ENCODE assay signal across 1 cellular context in the genomic region with DNA sequence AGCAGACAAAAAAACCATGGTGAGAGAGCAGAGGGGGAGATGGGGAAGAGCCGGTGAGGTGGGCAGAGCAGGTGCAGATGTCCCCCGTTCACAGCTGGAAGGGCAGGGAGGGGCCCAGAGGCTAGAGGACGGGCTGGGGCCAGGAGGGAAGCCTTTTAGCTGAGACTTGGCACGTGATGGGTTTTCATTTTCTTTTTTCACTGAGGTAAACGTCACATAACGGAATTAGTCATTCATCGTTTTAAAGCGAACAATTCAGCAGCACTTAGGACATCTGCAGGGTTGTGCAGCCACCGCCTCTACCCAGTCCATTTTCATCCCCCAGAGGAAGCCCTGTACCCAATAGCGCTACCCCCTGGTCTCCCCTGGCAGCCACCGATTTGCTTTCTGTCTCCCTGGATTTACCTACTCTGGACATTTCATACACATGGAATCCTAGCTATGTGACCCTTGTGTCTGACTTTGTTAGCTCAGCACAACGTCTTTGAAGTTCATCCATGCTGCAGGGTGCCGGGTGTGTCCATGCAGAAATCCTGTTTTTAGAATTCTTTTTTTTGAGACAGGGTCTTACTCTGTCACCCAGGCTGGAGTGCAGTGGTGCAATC.
TF ChIP-seq lines count a peak whose summit lies in the region.

No MANE protein-coding gene starts in this region.

TF ChIP-seq in GM12878, 131 proteins besides CTCF, POLR2A, EP300 and RAD21 (continues in another document):
- peak; percentile 51; the same call in 1 of the 2 replicates for TF ChIP-seq JUNB (IDR thresholded peaks at IDR 0.05)
- TF ChIP-seq SMC3 (IDR thresholded peaks at IDR 0.05; ENCODE audit: borderline replicate concordance, low read length): peak; percentile 39; the same call in 1 of the 2 replicates
- TF ChIP-seq ASH2L (IDR thresholded peaks at IDR 0.05; ENCODE audit: borderline replicate concordance, low read depth): peak; percentile 23; the same call in 1 of the 2 replicates
- no peak for TF ChIP-seq HDAC6 (IDR thresholded peaks at IDR 0.05; ENCODE audit: unreplicated experiment)
- TF ChIP-seq EED (IDR thresholded peaks at IDR 0.05; ENCODE audit: low read depth): peak; percentile 75
- peak; percentile 60 for TF ChIP-seq IKZF1 (conservative IDR thresholded peaks at IDR 0.05)
- no peak for TF ChIP-seq ZNF274 (IDR thresholded peaks at IDR 0.05; ENCODE audit: insufficient read depth, insufficient read length)
- TF ChIP-seq RUNX3 (IDR thresholded peaks at IDR 0.05; ENCODE audit: low read length): peak; percentile 50; the same call in 1 of the 2 replicates
- no peak for TF ChIP-seq KDM1A (IDR thresholded peaks at IDR 0.05; ENCODE audit: borderline replicate concordance)
- no peak for TF ChIP-seq MYB (IDR thresholded peaks at IDR 0.05; ENCODE audit: borderline replicate concordance, low read depth, low read length)
- TF ChIP-seq, protein P1, sequence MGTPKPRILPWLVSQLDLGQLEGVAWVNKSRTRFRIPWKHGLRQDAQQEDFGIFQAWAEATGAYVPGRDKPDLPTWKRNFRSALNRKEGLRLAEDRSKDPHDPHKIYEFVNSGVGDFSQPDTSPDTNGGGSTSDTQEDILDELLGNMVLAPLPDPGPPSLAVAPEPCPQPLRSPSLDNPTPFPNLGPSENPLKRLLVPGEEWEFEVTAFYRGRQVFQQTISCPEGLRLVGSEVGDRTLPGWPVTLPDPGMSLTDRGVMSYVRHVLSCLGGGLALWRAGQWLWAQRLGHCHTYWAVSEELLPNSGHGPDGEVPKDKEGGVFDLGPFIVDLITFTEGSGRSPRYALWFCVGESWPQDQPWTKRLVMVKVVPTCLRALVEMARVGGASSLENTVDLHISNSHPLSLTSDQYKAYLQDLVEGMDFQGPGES (IDR thresholded peaks at IDR 0.05): no peak
- TF ChIP-seq, protein P2, sequence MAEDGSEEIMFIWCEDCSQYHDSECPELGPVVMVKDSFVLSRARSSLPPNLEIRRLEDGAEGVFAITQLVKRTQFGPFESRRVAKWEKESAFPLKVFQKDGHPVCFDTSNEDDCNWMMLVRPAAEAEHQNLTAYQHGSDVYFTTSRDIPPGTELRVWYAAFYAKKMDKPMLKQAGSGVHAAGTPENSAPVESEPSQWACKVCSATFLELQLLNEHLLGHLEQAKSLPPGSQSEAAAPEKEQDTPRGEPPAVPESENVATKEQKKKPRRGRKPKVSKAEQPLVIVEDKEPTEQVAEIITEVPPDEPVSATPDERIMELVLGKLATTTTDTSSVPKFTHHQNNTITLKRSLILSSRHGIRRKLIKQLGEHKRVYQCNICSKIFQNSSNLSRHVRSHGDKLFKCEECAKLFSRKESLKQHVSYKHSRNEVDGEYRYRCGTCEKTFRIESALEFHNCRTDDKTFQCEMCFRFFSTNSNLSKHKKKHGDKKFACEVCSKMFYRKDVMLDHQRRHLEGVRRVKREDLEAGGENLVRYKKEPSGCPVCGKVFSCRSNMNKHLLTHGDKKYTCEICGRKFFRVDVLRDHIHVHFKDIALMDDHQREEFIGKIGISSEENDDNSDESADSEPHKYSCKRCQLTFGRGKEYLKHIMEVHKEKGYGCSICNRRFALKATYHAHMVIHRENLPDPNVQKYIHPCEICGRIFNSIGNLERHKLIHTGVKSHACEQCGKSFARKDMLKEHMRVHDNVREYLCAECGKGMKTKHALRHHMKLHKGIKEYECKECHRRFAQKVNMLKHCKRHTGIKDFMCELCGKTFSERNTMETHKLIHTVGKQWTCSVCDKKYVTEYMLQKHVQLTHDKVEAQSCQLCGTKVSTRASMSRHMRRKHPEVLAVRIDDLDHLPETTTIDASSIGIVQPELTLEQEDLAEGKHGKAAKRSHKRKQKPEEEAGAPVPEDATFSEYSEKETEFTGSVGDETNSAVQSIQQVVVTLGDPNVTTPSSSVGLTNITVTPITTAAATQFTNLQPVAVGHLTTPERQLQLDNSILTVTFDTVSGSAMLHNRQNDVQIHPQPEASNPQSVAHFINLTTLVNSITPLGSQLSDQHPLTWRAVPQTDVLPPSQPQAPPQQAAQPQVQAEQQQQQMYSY (CRISPR knock-in tag; IDR thresholded peaks at IDR 0.05): no peak
- no peak for TF ChIP-seq NR2C2 (IDR thresholded peaks at IDR 0.05; ENCODE audit: borderline replicate concordance, control insufficient read depth, insufficient read length, low read depth)
- TF ChIP-seq CREB1 (IDR thresholded peaks at IDR 0.05; ENCODE audit: low read depth): peak; percentile 76
- TF ChIP-seq CBFB (IDR thresholded peaks at IDR 0.05; ENCODE audit: low read depth): no peak
- TF ChIP-seq ZSCAN29 (IDR thresholded peaks at IDR 0.05): no peak
- no peak; the same call in 1 of the 2 replicates for TF ChIP-seq RB1 (IDR thresholded peaks at IDR 0.05; ENCODE audit: borderline replicate concordance)
- TF ChIP-seq, protein P3, sequence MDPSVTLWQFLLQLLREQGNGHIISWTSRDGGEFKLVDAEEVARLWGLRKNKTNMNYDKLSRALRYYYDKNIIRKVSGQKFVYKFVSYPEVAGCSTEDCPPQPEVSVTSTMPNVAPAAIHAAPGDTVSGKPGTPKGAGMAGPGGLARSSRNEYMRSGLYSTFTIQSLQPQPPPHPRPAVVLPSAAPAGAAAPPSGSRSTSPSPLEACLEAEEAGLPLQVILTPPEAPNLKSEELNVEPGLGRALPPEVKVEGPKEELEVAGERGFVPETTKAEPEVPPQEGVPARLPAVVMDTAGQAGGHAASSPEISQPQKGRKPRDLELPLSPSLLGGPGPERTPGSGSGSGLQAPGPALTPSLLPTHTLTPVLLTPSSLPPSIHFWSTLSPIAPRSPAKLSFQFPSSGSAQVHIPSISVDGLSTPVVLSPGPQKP (IDR thresholded peaks at IDR 0.05; ENCODE audit: low read depth, low read length): no peak
- TF ChIP-seq GATAD2B (conservative IDR thresholded peaks at IDR 0.05; ENCODE audit: low read depth): no peak
- 0 out of 3 replicates have a peak, but pooled peaks have one; percentile 37 for TF ChIP-seq POU2F2 (IDR thresholded peaks at IDR 0.05; ENCODE audit: borderline replicate concordance, low read depth, low read length)
- TF ChIP-seq, protein P4, sequence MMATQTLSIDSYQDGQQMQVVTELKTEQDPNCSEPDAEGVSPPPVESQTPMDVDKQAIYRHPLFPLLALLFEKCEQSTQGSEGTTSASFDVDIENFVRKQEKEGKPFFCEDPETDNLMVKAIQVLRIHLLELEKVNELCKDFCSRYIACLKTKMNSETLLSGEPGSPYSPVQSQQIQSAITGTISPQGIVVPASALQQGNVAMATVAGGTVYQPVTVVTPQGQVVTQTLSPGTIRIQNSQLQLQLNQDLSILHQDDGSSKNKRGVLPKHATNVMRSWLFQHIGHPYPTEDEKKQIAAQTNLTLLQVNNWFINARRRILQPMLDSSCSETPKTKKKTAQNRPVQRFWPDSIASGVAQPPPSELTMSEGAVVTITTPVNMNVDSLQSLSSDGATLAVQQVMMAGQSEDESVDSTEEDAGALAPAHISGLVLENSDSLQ (IDR thresholded peaks at IDR 0.05): no peak
- TF ChIP-seq ATF7 (IDR thresholded peaks at IDR 0.05; ENCODE audit: low read depth): peak; percentile 77
- no peak for TF ChIP-seq HDAC2 (IDR thresholded peaks at IDR 0.05)
- 0 out of 4 replicates have a peak, but pooled peaks of 1 of the 2 experiments have one; percentile 11 for TF ChIP-seq SRF (IDR thresholded peaks at IDR 0.05; ENCODE audit: low read depth in 2 of 2, low read length in 2 of 2)
- TF ChIP-seq, protein P5, sequence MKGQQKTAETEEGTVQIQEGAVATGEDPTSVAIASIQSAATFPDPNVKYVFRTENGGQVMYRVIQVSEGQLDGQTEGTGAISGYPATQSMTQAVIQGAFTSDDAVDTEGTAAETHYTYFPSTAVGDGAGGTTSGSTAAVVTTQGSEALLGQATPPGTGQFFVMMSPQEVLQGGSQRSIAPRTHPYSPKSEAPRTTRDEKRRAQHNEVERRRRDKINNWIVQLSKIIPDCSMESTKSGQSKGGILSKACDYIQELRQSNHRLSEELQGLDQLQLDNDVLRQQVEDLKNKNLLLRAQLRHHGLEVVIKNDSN (IDR thresholded peaks at IDR 0.05; ENCODE audit: borderline replicate concordance, extremely low read length, insufficient read depth, low read depth, low read length): peak; percentile 71
- TF ChIP-seq, protein P6, sequence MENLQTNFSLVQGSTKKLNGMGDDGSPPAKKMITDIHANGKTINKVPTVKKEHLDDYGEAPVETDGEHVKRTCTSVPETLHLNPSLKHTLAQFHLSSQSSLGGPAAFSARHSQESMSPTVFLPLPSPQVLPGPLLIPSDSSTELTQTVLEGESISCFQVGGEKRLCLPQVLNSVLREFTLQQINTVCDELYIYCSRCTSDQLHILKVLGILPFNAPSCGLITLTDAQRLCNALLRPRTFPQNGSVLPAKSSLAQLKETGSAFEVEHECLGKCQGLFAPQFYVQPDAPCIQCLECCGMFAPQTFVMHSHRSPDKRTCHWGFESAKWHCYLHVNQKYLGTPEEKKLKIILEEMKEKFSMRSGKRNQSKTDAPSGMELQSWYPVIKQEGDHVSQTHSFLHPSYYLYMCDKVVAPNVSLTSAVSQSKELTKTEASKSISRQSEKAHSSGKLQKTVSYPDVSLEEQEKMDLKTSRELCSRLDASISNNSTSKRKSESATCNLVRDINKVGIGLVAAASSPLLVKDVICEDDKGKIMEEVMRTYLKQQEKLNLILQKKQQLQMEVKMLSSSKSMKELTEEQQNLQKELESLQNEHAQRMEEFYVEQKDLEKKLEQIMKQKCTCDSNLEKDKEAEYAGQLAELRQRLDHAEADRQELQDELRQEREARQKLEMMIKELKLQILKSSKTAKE (IDR thresholded peaks at IDR 0.05; ENCODE audit: low read depth, poor library complexity, severe bottlenecking): no peak
- TF ChIP-seq, protein P7, sequence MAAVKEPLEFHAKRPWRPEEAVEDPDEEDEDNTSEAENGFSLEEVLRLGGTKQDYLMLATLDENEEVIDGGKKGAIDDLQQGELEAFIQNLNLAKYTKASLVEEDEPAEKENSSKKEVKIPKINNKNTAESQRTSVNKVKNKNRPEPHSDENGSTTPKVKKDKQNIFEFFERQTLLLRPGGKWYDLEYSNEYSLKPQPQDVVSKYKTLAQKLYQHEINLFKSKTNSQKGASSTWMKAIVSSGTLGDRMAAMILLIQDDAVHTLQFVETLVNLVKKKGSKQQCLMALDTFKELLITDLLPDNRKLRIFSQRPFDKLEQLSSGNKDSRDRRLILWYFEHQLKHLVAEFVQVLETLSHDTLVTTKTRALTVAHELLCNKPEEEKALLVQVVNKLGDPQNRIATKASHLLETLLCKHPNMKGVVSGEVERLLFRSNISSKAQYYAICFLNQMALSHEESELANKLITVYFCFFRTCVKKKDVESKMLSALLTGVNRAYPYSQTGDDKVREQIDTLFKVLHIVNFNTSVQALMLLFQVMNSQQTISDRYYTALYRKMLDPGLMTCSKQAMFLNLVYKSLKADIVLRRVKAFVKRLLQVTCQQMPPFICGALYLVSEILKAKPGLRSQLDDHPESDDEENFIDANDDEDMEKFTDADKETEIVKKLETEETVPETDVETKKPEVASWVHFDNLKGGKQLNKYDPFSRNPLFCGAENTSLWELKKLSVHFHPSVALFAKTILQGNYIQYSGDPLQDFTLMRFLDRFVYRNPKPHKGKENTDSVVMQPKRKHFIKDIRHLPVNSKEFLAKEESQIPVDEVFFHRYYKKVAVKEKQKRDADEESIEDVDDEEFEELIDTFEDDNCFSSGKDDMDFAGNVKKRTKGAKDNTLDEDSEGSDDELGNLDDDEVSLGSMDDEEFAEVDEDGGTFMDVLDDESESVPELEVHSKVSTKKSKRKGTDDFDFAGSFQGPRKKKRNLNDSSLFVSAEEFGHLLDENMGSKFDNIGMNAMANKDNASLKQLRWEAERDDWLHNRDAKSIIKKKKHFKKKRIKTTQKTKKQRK (IDR thresholded peaks at IDR 0.05; ENCODE audit: low read depth, low read length): no peak
- no peak for TF ChIP-seq SP1 (IDR thresholded peaks at IDR 0.05; ENCODE audit: low read depth, low read length)
- TF ChIP-seq NBN (IDR thresholded peaks at IDR 0.05): no peak; the same call in 1 of the 2 replicates
- TF ChIP-seq ZNF384 (IDR thresholded peaks at IDR 0.05; ENCODE audit: borderline replicate concordance, low read depth, low read length): no peak
- TF ChIP-seq, protein P8, sequence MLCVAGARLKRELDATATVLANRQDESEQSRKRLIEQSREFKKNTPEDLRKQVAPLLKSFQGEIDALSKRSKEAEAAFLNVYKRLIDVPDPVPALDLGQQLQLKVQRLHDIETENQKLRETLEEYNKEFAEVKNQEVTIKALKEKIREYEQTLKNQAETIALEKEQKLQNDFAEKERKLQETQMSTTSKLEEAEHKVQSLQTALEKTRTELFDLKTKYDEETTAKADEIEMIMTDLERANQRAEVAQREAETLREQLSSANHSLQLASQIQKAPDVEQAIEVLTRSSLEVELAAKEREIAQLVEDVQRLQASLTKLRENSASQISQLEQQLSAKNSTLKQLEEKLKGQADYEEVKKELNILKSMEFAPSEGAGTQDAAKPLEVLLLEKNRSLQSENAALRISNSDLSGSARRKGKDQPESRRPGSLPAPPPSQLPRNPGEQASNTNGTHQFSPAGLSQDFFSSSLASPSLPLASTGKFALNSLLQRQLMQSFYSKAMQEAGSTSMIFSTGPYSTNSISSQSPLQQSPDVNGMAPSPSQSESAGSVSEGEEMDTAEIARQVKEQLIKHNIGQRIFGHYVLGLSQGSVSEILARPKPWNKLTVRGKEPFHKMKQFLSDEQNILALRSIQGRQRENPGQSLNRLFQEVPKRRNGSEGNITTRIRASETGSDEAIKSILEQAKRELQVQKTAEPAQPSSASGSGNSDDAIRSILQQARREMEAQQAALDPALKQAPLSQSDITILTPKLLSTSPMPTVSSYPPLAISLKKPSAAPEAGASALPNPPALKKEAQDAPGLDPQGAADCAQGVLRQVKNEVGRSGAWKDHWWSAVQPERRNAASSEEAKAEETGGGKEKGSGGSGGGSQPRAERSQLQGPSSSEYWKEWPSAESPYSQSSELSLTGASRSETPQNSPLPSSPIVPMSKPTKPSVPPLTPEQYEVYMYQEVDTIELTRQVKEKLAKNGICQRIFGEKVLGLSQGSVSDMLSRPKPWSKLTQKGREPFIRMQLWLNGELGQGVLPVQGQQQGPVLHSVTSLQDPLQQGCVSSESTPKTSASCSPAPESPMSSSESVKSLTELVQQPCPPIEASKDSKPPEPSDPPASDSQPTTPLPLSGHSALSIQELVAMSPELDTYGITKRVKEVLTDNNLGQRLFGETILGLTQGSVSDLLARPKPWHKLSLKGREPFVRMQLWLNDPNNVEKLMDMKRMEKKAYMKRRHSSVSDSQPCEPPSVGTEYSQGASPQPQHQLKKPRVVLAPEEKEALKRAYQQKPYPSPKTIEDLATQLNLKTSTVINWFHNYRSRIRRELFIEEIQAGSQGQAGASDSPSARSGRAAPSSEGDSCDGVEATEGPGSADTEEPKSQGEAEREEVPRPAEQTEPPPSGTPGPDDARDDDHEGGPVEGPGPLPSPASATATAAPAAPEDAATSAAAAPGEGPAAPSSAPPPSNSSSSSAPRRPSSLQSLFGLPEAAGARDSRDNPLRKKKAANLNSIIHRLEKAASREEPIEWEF (IDR thresholded peaks at IDR 0.05; ENCODE audit: insufficient replicate concordance, low read depth, low read length): no peak
- no peak for TF ChIP-seq NFXL1 (IDR thresholded peaks at IDR 0.05; ENCODE audit: borderline replicate concordance)
- TF ChIP-seq WRNIP1 (IDR thresholded peaks at IDR 0.05; ENCODE audit: borderline replicate concordance, low read depth, low read length): no peak
- TF ChIP-seq, protein P9, sequence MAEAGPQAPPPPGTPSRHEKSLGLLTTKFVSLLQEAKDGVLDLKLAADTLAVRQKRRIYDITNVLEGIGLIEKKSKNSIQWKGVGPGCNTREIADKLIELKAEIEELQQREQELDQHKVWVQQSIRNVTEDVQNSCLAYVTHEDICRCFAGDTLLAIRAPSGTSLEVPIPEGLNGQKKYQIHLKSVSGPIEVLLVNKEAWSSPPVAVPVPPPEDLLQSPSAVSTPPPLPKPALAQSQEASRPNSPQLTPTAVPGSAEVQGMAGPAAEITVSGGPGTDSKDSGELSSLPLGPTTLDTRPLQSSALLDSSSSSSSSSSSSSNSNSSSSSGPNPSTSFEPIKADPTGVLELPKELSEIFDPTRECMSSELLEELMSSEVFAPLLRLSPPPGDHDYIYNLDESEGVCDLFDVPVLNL (IDR thresholded peaks at IDR 0.05; ENCODE audit: low read depth, low read length): no peak
- TF ChIP-seq FOS (IDR thresholded peaks at IDR 0.05; ENCODE audit: borderline replicate concordance, extremely low read depth, insufficient read length): no peak
